ENCODE assay signal across 9 cellular contexts in genomic region chr7:130365511-130366441, GRCh38. TPM values are rescaled to one million over a fixed set of nuclear protein-coding genes. Genes with fewer than 3 reads are reported as not detected.
DNase-seq lines count a peak whose midpoint lies in the region; ATAC-seq, FAIRE-seq and TF ChIP-seq lines count a peak whose summit lies in the region.
"Had no signal": no experiment of that assay in that cellular context is flagged by ENCODE, and none has a peak within 500 bp of the region (broad histone marks: within the 10 kb centered on the region; RNA-seq: fewer than 3 reads in every experiment).

No MANE protein-coding gene starts in this region.

- no peak overlapping the region for H3K4me3 ChIP-seq in hepatocyte
- H3K4me3 ChIP-seq: BLaER1 treated with 17β-estradiol and CSF1 and Interleukin-3, amounts not matched to agents 10 nM and 100 nM had no signal

- no peaks in the 10 kb centered on the region for H3K9me3 Mint-ChIP-seq in type B pancreatic cell

- TF ChIP-seq CTCF in hepatocyte (IDR thresholded peaks at IDR 0.05; ENCODE audit: poor library complexity), result no peak
- TF ChIP-seq CTCF in type B pancreatic cell (conservative IDR thresholded peaks at IDR 0.05), result no peak

- no peaks in the 10 kb centered on the region for H3K36me3 ChIP-seq in hepatocyte (replicated peaks; ENCODE audit: insufficient read depth, low read depth)
- H3K36me3 ChIP-seq: BLaER1 treated with 17β-estradiol and CSF1 and Interleukin-3, amounts not matched to agents 10 nM and 100 nM had no signal

- DNase-seq in activated effector memory CD4-positive, alpha-beta T cell treated with anti-CD3 and anti-CD28 coated beads, Interleukin-2, amount 50 U/mL, for 16 hours, result peak; percentile 70
- no peak for DNase-seq in activated effector memory CD4-positive, alpha-beta T cell treated with Interleukin-2 at 50 U/mL for 16 hours
- DNase-seq in HTR-8/SVneo (ENCODE audit: insufficient read length, low spot score) (peak; percentile 56), hepatocyte (ENCODE audit: low spot score) (no peak), type B pancreatic cell (ENCODE audit: extremely low spot score, unreplicated experiment) (no peak)
- no peak for DNase-seq in activated CD8-positive, alpha-beta memory T cell treated with anti-CD3 and anti-CD28 coated beads, Interleukin-2, amount 50 U/mL, for 48 hours

- no peaks in the 10 kb centered on the region for H4K20me1 ChIP-seq in hepatocyte (ENCODE audit: insufficient read depth, poor library complexity, severe bottlenecking)
- H4K20me1 ChIP-seq: BLaER1 treated with 17β-estradiol and CSF1 and Interleukin-3, amounts not matched to agents 10 nM and 100 nM had no signal

- peaks cover 54% of the 10 kb centered on the region for H3K4me1 Mint-ChIP-seq in type B pancreatic cell (ENCODE audit: unreplicated experiment)

- H3K27ac ChIP-seq in hepatocyte, result peak overlapping the region; percentile 86
- H3K27ac ChIP-seq: BLaER1 treated with 17β-estradiol and CSF1 and Interleukin-3, amounts not matched to agents 10 nM and 100 nM had no signal

- no peak overlapping the region for H3K4me2 ChIP-seq in hepatocyte
- H3K4me2 ChIP-seq: BLaER1 treated with 17β-estradiol and CSF1 and Interleukin-3, amounts not matched to agents 10 nM and 100 nM had no signal

- no peaks in the 10 kb centered on the region for H3K79me2 ChIP-seq in hepatocyte

- H2AFZ ChIP-seq in hepatocyte, result no peak overlapping the region

- no peaks in the 10 kb centered on the region for H3K9me3 ChIP-seq in hepatocyte (ENCODE audit: low read depth)

- no peaks in the 10 kb centered on the region for H3K27me3 ChIP-seq in hepatocyte
- H3K27me3 ChIP-seq: BLaER1 treated with 17β-estradiol and CSF1 and Interleukin-3, amounts not matched to agents 10 nM and 100 nM had no signal

- WGBS in hepatocyte (ENCODE audit: low lambda C conversion rate, missing lambda C conversion rate), result 62% methylated on average over 15 of the region's 15 CpGs

- FAIRE-seq in HTR-8/SVneo (lab: Jason Lieb, UNC), result peak; percentile 76

- H3K4me1 ChIP-seq in hepatocyte (ENCODE audit: insufficient read depth), result peaks cover 52% of the 10 kb centered on the region

- no peaks in the 10 kb centered on the region for H3K9me2 ChIP-seq in hepatocyte (replicated peaks; ENCODE audit: insufficient read depth)

- peak overlapping the region; percentile 44 for H3K4me3 Mint-ChIP-seq in type B pancreatic cell

- no peak for ATAC-seq in HG02885 (IDR thresholded peaks at IDR 0.05; ENCODE audit: poor library complexity, unreplicated experiment)

- H3K27ac Mint-ChIP-seq in type B pancreatic cell, result peak overlapping the region; percentile 86

- H3K36me3 Mint-ChIP-seq in type B pancreatic cell, result no peaks in the 10 kb centered on the region

- no peaks in the 10 kb centered on the region for H3K27me3 Mint-ChIP-seq in type B pancreatic cell

TF ChIP-seq in PFSK-1, 5 proteins besides CTCF, POLR2A, EP300 and RAD21:
- TF ChIP-seq FOXP2 (optimal IDR thresholded peaks at IDR 0.05; ENCODE audit: borderline replicate concordance, extremely low read depth, extremely low read length, insufficient read depth) (peak; percentile 62), POLR2AphosphoS5 (IDR thresholded peaks at IDR 0.05; ENCODE audit: low read depth, low read length) (no peak), TAF1 (IDR thresholded peaks at IDR 0.05; ENCODE audit: borderline replicate concordance, insufficient read depth, low read length) (no peak)
- TF ChIP-seq, protein P1, sequence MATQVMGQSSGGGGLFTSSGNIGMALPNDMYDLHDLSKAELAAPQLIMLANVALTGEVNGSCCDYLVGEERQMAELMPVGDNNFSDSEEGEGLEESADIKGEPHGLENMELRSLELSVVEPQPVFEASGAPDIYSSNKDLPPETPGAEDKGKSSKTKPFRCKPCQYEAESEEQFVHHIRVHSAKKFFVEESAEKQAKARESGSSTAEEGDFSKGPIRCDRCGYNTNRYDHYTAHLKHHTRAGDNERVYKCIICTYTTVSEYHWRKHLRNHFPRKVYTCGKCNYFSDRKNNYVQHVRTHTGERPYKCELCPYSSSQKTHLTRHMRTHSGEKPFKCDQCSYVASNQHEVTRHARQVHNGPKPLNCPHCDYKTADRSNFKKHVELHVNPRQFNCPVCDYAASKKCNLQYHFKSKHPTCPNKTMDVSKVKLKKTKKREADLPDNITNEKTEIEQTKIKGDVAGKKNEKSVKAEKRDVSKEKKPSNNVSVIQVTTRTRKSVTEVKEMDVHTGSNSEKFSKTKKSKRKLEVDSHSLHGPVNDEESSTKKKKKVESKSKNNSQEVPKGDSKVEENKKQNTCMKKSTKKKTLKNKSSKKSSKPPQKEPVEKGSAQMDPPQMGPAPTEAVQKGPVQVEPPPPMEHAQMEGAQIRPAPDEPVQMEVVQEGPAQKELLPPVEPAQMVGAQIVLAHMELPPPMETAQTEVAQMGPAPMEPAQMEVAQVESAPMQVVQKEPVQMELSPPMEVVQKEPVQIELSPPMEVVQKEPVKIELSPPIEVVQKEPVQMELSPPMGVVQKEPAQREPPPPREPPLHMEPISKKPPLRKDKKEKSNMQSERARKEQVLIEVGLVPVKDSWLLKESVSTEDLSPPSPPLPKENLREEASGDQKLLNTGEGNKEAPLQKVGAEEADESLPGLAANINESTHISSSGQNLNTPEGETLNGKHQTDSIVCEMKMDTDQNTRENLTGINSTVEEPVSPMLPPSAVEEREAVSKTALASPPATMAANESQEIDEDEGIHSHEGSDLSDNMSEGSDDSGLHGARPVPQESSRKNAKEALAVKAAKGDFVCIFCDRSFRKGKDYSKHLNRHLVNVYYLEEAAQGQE (IDR thresholded peaks at IDR 0.05; ENCODE audit: insufficient read depth in 1 of 2, low read depth in 2 of 2, low read length in 2 of 2), result no peak

RNA-seq across cellular contexts. Expression of gene CPA1, which starts 14.5 kb away (rescaled TPM):
- not detected for polyA plus RNA-seq in PFSK-1 (2012; ENCODE audit: insufficient read length, low read depth)
- total RNA-seq in hepatocyte (3.4 and 3.8 TPM in 2 replicates), type B pancreatic cell (ENCODE audit: low replicate concordance) (0.41 TPM in 1 of 2 replicates, not detected in the other)
- polyA plus RNA-seq in hepatocyte, result 4.4 and 5.8 TPM in 2 replicates

RNA-seq across cellular contexts. Expression of gene CPA5, which starts 21.2 kb away (rescaled TPM):
- polyA plus RNA-seq in PFSK-1 (2012; ENCODE audit: insufficient read length, low read depth), result not detected
- total RNA-seq in hepatocyte, result not detected in 2 replicates
- 0.30 TPM in 1 of 2 replicates, not detected in the other for polyA plus RNA-seq in hepatocyte
- total RNA-seq in type B pancreatic cell (ENCODE audit: low replicate concordance), result 0.68 TPM in 1 of 2 replicates, not detected in the other

Comparison
In these comparisons a context has a peak if more than half of its experiments do, and no peak if none do; other contexts are left out.
1. DNase-seq: peak in activated effector memory CD4-positive, alpha-beta T cell treated with anti-CD3 and anti-CD28 coated beads, Interleukin-2, amount 50 U/mL, for 16 hours (single experiment) and HTR-8/SVneo (single experiment); none in activated effector memory CD4-positive, alpha-beta T cell treated with Interleukin-2 at 50 U/mL for 16 hours (single experiment), hepatocyte (single experiment), type B pancreatic cell (single experiment) and activated CD8-positive, alpha-beta memory T cell treated with anti-CD3 and anti-CD28 coated beads, Interleukin-2, amount 50 U/mL, for 48 hours (single experiment).